Comparison of ENCODE assay signal across 1 cellular context in the genomic region with DNA sequence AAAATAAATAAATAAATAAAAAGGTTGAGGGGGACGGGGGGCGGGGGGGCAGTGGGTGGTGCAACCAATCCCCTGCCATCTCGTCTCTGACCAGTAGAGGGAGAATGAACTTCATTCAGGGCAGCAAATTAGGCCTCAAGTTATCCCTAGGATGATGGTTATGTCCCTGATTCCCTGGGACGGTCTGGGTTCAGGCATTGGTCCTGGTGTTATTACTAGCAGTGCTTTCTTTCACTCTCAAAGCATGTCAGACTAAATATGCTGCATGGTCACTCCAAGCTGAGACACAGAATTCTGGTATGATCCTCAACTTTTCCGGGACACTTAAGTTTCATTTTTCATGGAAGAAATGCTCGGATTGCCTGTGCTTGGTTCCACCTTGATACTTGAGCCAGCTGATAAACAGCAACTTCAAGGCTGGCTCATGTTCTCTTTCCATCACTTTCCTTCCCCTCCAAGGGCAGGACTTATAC.
TF ChIP-seq lines count a peak whose summit lies in the region.

No MANE protein-coding gene starts in this region.

TF ChIP-seq in HCT116, 20 proteins besides CTCF, POLR2A, EP300 and RAD21 (continued from another document):
- TF ChIP-seq, protein P1, sequence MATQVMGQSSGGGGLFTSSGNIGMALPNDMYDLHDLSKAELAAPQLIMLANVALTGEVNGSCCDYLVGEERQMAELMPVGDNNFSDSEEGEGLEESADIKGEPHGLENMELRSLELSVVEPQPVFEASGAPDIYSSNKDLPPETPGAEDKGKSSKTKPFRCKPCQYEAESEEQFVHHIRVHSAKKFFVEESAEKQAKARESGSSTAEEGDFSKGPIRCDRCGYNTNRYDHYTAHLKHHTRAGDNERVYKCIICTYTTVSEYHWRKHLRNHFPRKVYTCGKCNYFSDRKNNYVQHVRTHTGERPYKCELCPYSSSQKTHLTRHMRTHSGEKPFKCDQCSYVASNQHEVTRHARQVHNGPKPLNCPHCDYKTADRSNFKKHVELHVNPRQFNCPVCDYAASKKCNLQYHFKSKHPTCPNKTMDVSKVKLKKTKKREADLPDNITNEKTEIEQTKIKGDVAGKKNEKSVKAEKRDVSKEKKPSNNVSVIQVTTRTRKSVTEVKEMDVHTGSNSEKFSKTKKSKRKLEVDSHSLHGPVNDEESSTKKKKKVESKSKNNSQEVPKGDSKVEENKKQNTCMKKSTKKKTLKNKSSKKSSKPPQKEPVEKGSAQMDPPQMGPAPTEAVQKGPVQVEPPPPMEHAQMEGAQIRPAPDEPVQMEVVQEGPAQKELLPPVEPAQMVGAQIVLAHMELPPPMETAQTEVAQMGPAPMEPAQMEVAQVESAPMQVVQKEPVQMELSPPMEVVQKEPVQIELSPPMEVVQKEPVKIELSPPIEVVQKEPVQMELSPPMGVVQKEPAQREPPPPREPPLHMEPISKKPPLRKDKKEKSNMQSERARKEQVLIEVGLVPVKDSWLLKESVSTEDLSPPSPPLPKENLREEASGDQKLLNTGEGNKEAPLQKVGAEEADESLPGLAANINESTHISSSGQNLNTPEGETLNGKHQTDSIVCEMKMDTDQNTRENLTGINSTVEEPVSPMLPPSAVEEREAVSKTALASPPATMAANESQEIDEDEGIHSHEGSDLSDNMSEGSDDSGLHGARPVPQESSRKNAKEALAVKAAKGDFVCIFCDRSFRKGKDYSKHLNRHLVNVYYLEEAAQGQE (IDR thresholded peaks at IDR 0.05; ENCODE audit: low read depth), result no peak
- TF ChIP-seq EGR1 (IDR thresholded peaks at IDR 0.05; ENCODE audit: low read depth), result no peak
